In genomic region chr12:103369929-103370328, GRCh38 we compare ENCODE assay signal across 15 cellular contexts.
A peak's percentile ranks its signal among the peaks of the same experiment; 100 is the strongest.
DNase-seq lines count a peak whose midpoint lies in the region; ATAC-seq and TF ChIP-seq lines count a peak whose summit lies in the region.
"Had no signal": no experiment of that assay in that cellular context is flagged by ENCODE, and none has a peak within 500 bp of the region (broad histone marks: within the 10 kb centered on the region; RNA-seq: fewer than 3 reads in every experiment).

No MANE protein-coding gene starts in this region.

- peaks cover 6% of the 10 kb centered on the region for H3K9me3 Mint-ChIP-seq in activated CD8-positive, alpha-beta T cell treated with anti-CD3 and anti-CD28 coated beads, Interleukin-2, amount 10 ng/mL, durations not matched to agents 7 days and 5 days (ENCODE audit: insufficient read depth)

- no peak overlapping the region for H3K27ac Mint-ChIP-seq in activated CD8-positive, alpha-beta T cell treated with anti-CD3 and anti-CD28 coated beads, Interleukin-2, amount 10 ng/mL, durations not matched to agents 7 days and 5 days
- H3K27ac Mint-ChIP-seq: CD8-positive, alpha-beta T cell had no signal

- WGBS in prostate gland: 92% methylated on average over 1 of the region's 1 CpG

- H3K4me3 Mint-ChIP-seq in activated CD8-positive, alpha-beta T cell treated with anti-CD3 and anti-CD28 coated beads, Interleukin-2, amount 10 ng/mL, durations not matched to agents 7 days and 5 days: no peak overlapping the region
- H3K4me3 Mint-ChIP-seq: activated T-cell treated with anti-CD3 and anti-CD28 coated beads, Interleukin-2, amount 50 U/mL, for 4 hours; CD8-positive, alpha-beta T cell had no signal

- intact Hi-C loops in prostate gland (cut with DNase I): no loop called here
- intact Hi-C loops in left cardiac atrium (cut with DNase I): no loop called here

- no peaks in the 10 kb centered on the region for H3K36me3 ChIP-seq in prostate gland
- H3K36me3 ChIP-seq: suprapubic skin had no signal

- TF ChIP-seq POLR2A in prostate gland (IDR thresholded peaks at IDR 0.05): no peak

- POLR2A ChIA-PET in activated CD8-positive, alpha-beta T cell treated with anti-CD3 and anti-CD28 coated beads, Interleukin-2, amount 10 ng/mL, durations not matched to agents 7 days and 5 days (lab: Charles Lee): no interaction called here
- POLR2A ChIA-PET in RWPE1 (lab: Yijun Ruan, JAX; ENCODE audit: low non-redundant PET): no interaction called here

- no peaks in the 10 kb centered on the region for H3K4me1 ChIP-seq in prostate gland (replicated peaks)
- H3K4me1 ChIP-seq: suprapubic skin had no signal

- H3K9me3 ChIP-seq in prostate gland: no peaks in the 10 kb centered on the region

- H3K4me1 Mint-ChIP-seq in activated CD8-positive, alpha-beta T cell treated with anti-CD3 and anti-CD28 coated beads, Interleukin-2, amount 10 ng/mL, durations not matched to agents 7 days and 5 days (ENCODE audit: low read depth): peaks cover 13% of the 10 kb centered on the region

- no peak overlapping the region for H3K27ac ChIP-seq in prostate gland
- H3K27ac ChIP-seq in RWPE1: no peak overlapping the region
- H3K27ac ChIP-seq: suprapubic skin had no signal

- CTCF ChIA-PET in activated CD8-positive, alpha-beta T cell treated with anti-CD3 and anti-CD28 coated beads, Interleukin-2, amount 10 ng/mL, durations not matched to agents 7 days and 5 days (lab: Charles Lee): no interaction called here
- CTCF ChIA-PET in RWPE1 (lab: Yijun Ruan, JAX): no interaction called here

- ATAC-seq in GM19324 (IDR thresholded peaks at IDR 0.05; ENCODE audit: low FRiP score, unreplicated experiment): peak; percentile 73
- ATAC-seq in GM21825 (IDR thresholded peaks at IDR 0.05; ENCODE audit: unreplicated experiment): peak; percentile 69
- ATAC-seq in HG03108 (IDR thresholded peaks at IDR 0.05; ENCODE audit: unreplicated experiment): peak; percentile 78
- ATAC-seq in activated CD8-positive, alpha-beta T cell treated with anti-CD3 and anti-CD28 coated beads, Interleukin-2, amount 10 ng/mL, durations not matched to agents 7 days and 5 days: no peak
- ATAC-seq in left cardiac atrium: no peak
- ATAC-seq: activated T-cell treated with anti-CD3 and anti-CD28 coated beads, Interleukin-2, amount 50 U/mL, for 4 hours; CD8-positive, alpha-beta T cell; HCT116; sciatic nerve had no signal

- H3K36me3 Mint-ChIP-seq in activated CD8-positive, alpha-beta T cell treated with anti-CD3 and anti-CD28 coated beads, Interleukin-2, amount 10 ng/mL, durations not matched to agents 7 days and 5 days (ENCODE audit: low read depth): no peaks in the 10 kb centered on the region

- no peaks in the 10 kb centered on the region for H3K27me3 ChIP-seq in prostate gland (replicated peaks; ENCODE audit: insufficient read depth)
- H3K27me3 ChIP-seq: suprapubic skin had no signal

- TF ChIP-seq CTCF in prostate gland (IDR thresholded peaks at IDR 0.05) (no peak), RWPE1 (conservative IDR thresholded peaks at IDR 0.05; ENCODE audit: low read depth) (no peak)

- DNase-seq in prostate gland (ENCODE audit: low spot score) (no peak), left cardiac atrium (no peak), RWPE1 (ENCODE audit: low spot score) (no peak)
- DNase-seq in activated CD8-positive, alpha-beta T cell treated with anti-CD3 and anti-CD28 coated beads, Interleukin-2, amount 10 ng/mL, durations not matched to agents 7 days and 5 days: no peak
- DNase-seq: activated CD4-positive, CD25-positive, alpha-beta regulatory T cell; activated T-cell treated with anti-CD3 and anti-CD28 coated beads, Interleukin-2, amount 50 U/mL, for 4 hours; CD8-positive, alpha-beta T cell; NCI-H187 treated with DMSO at 0.1 percent for 48 hours; SK-N-SH had no signal

- H3K4me3 ChIP-seq in prostate gland: no peak overlapping the region
- H3K4me3 ChIP-seq: suprapubic skin had no signal

- H3K27me3 Mint-ChIP-seq in activated CD8-positive, alpha-beta T cell treated with anti-CD3 and anti-CD28 coated beads, Interleukin-2, amount 10 ng/mL, durations not matched to agents 7 days and 5 days (ENCODE audit: low read depth): no peaks in the 10 kb centered on the region

Comparison
In these comparisons a context has a peak if more than half of its experiments do, and no peak if none do; other contexts are left out.
1. ATAC-seq: peak in GM19324 (single experiment), GM21825 (single experiment) and HG03108 (single experiment); none in activated CD8-positive, alpha-beta T cell treated with anti-CD3 and anti-CD28 coated beads, Interleukin-2, amount 10 ng/mL, durations not matched to agents 7 days and 5 days (single experiment) and left cardiac atrium (0 of 2).